ENCODE assay signal across 2 cellular contexts in genomic region chr12:69092137-69092536, GRCh38.
TF ChIP-seq lines count a peak whose summit lies in the region.

No MANE protein-coding gene starts in this region.

TF ChIP-seq in SK-N-SH treated with all-trans-retinoic acid at 6 μM for 48 hours, 23 proteins besides CTCF, POLR2A, EP300 and RAD21 (continued from another document):
- no peak for TF ChIP-seq RARB (CRISPR knock-in tag; IDR thresholded peaks at IDR 0.05)
- no peak for TF ChIP-seq OSR1 (CRISPR knock-in tag; IDR thresholded peaks at IDR 0.05)
- no peak for TF ChIP-seq ZFP3 (CRISPR knock-in tag; IDR thresholded peaks at IDR 0.05)
- TF ChIP-seq TSHZ2 (CRISPR knock-in tag; IDR thresholded peaks at IDR 0.05) = no peak
- TF ChIP-seq BACH2 (CRISPR knock-in tag; IDR thresholded peaks at IDR 0.05; ENCODE audit: borderline replicate concordance) = no peak
- no peak for TF ChIP-seq ZNF565 (CRISPR knock-in tag; conservative IDR thresholded peaks at IDR 0.05; ENCODE audit: low read depth)
- TF ChIP-seq ARNTL (CRISPR knock-in tag; IDR thresholded peaks at IDR 0.05; ENCODE audit: borderline replicate concordance, low read depth) = no peak
- no peak for TF ChIP-seq GLIS3 (CRISPR knock-in tag; IDR thresholded peaks at IDR 0.05)
- TF ChIP-seq CSRNP3 (CRISPR knock-in tag; IDR thresholded peaks at IDR 0.05) = no peak
- no peak for TF ChIP-seq ISL1 (CRISPR knock-in tag; IDR thresholded peaks at IDR 0.05)
- TF ChIP-seq ZC3H10 (CRISPR knock-in tag; IDR thresholded peaks at IDR 0.05) = no peak
- no peak for TF ChIP-seq ZNF70 (CRISPR knock-in tag; IDR thresholded peaks at IDR 0.05)
- TF ChIP-seq TOX (CRISPR knock-in tag; IDR thresholded peaks at IDR 0.05; ENCODE audit: borderline replicate concordance) = no peak

TF ChIP-seq in GM23338, 12 proteins besides CTCF, POLR2A, EP300 and RAD21 (continued from another document):
- no peak for TF ChIP-seq ZNF462 (CRISPR knock-in tag; IDR thresholded peaks at IDR 0.05)
